Comparison of ENCODE assay signal across 8 cellular contexts in genomic region chrX:149903889-149904748, GRCh38. TPM values are rescaled to one million over a fixed set of nuclear protein-coding genes. Genes with fewer than 3 reads are reported as not detected.
A peak's percentile ranks its signal among the peaks of the same experiment; 100 is the strongest.
DNase-seq lines count a peak whose midpoint lies in the region; ATAC-seq, FAIRE-seq and TF ChIP-seq lines count a peak whose summit lies in the region.

No MANE protein-coding gene starts in this region.

- no peak overlapping the region for H4K12ac ChIP-seq in trophoblast cell (ENCODE audit: low read depth, low read length)

- WGBS in K562 (ENCODE audit: insufficient coverage, low coverage, missing lambda C conversion rate), result 4% methylated on average over 6 of the region's 6 CpGs
- WGBS in trophoblast cell (ENCODE audit: extremely low coverage, insufficient coverage, insufficient read length), result no CpG with 5 or more reads among the region's 6 CpGs
- 6 to 20% methylated on average over 4 to 6 of the region's 6 CpGs for WGBS in testis, 2 donors

- peak; percentile 10; the same call in 1 of the 2 replicates for TF ChIP-seq EP300 in K562 (IDR thresholded peaks at IDR 0.05; ENCODE audit: low read length)

- no peaks in the 10 kb centered on the region for H3K79me1 ChIP-seq in trophoblast cell (ENCODE audit: low read length)

- H2BK12ac ChIP-seq in trophoblast cell (ENCODE audit: low read length), result no peak overlapping the region

- ATAC-seq in GM19351 (IDR thresholded peaks at IDR 0.05; ENCODE audit: unreplicated experiment) (peak; percentile 69), HG03280 (IDR thresholded peaks at IDR 0.05; ENCODE audit: unreplicated experiment) (peak; percentile 88), K562 (peak; percentile 94)

- no peak for TF ChIP-seq RAD21 in K562 (CRISPR knock-in tag; conservative IDR thresholded peaks at IDR 0.05 in 1 of 2, IDR thresholded peaks at IDR 0.05 in 1 of 2)

- H3K36me3 ChIP-seq in K562 (ENCODE audit: control insufficient read depth, insufficient read depth, low read length), result no peaks in the 10 kb centered on the region
- no peaks in the 10 kb centered on the region for H3K36me3 ChIP-seq in trophoblast cell (ENCODE audit: control insufficient read depth in 1 of 2, insufficient read depth in 2 of 2, low read length in 2 of 2)
- no peaks in the 10 kb centered on the region for H3K36me3 ChIP-seq in testis (ENCODE audit: low read depth, missing control alignments)

- H3K27me3 ChIP-seq in K562 (ENCODE audit: control insufficient read depth in 2 of 2, insufficient read depth in 2 of 2, low read length in 2 of 2) (no peaks in the 10 kb centered on the region), trophoblast cell (ENCODE audit: insufficient read depth, low read length) (no peaks in the 10 kb centered on the region), testis (no peaks in the 10 kb centered on the region)

- peak; percentile 30 to 46 (median 42); a peak in 5 of 6 replicates for TF ChIP-seq CTCF in K562 (IDR thresholded peaks at IDR 0.05 in 2 of 3, conservative IDR thresholded peaks at IDR 0.05 in 1 of 3; ENCODE audit: insufficient read depth in 2 of 3, low read depth in 1 of 3, low read length in 3 of 3)
- no peak for TF ChIP-seq CTCF in GM13977 (IDR thresholded peaks at IDR 0.05; ENCODE audit: extremely low read depth, insufficient read depth, missing control alignments)
- no peak for TF ChIP-seq CTCF in testis (IDR thresholded peaks at IDR 0.05)

- no peak overlapping the region for H3K23ac ChIP-seq in trophoblast cell (ENCODE audit: low read length)

- no peak overlapping the region for H2BK120ac ChIP-seq in trophoblast cell (ENCODE audit: insufficient read depth, low read length, poor library complexity)

- H2AFZ ChIP-seq in K562 (ENCODE audit: low read depth, low read length), result peak overlapping the region; percentile 90
- no peak overlapping the region for H2AFZ ChIP-seq in trophoblast cell (ENCODE audit: insufficient read depth, low read length, poor library complexity)

- H2BK5ac ChIP-seq in trophoblast cell (ENCODE audit: low read depth, low read length, poor library complexity), result no peak overlapping the region

- no peak overlapping the region for H3K4ac ChIP-seq in trophoblast cell (ENCODE audit: low read depth, low read length)

- no peak overlapping the region for H3K18ac ChIP-seq in trophoblast cell (ENCODE audit: low read length)

- no peak overlapping the region for H2AK5ac ChIP-seq in trophoblast cell (ENCODE audit: low read length)

- H4K91ac ChIP-seq in trophoblast cell (ENCODE audit: low read depth, low read length), result no peak overlapping the region

- H3K79me2 ChIP-seq in K562 (ENCODE audit: control insufficient read depth, insufficient read depth, low read length) (no peaks in the 10 kb centered on the region), trophoblast cell (ENCODE audit: control insufficient read depth, insufficient read depth, low read length, poor library complexity) (no peaks in the 10 kb centered on the region)

- no TSS peak for BruUV-seq in K562 (replicated peaks; lab: Mats Ljungman, UMichigan)

- H4K20me1 ChIP-seq in K562 (replicated peaks; ENCODE audit: control insufficient read depth, insufficient read depth, low read length), result no peaks in the 10 kb centered on the region

- peak overlapping the region; percentile 69 for H3K27ac ChIP-seq in K562 (ENCODE audit: extremely low read depth, low read depth, low read length)
- H3K27ac ChIP-seq in trophoblast cell (ENCODE audit: low read depth, low read length), result no peak overlapping the region
- H3K27ac ChIP-seq in testis, result no peak overlapping the region

- no peak for FAIRE-seq in K562 (lab: Jason Lieb, UNC)

- in situ Hi-C loops in K562 (cut with MboI) (no loop called here), GM13977 (cut with MboI; ENCODE audit: low pct_unique_long_range_greater_than_20kb, low sequenced_read_pairs, unreplicated experiment) (no loop called here)

- no peak overlapping the region for H3K14ac ChIP-seq in trophoblast cell (ENCODE audit: low read length)

- H3K4me1 ChIP-seq in K562 (replicated peaks in 1 of 2; ENCODE audit: control insufficient read depth in 2 of 2, insufficient read depth in 2 of 2, low read length in 2 of 2), result no peaks in the 10 kb centered on the region; a peak in 2 of 5 replicates
- H3K4me1 ChIP-seq in trophoblast cell (ENCODE audit: control insufficient read depth in 1 of 2, insufficient read depth in 2 of 2, low read length in 2 of 2), result no peaks in the 10 kb centered on the region
- no peaks in the 10 kb centered on the region for H3K4me1 ChIP-seq in testis

- TF ChIP-seq POLR2A in K562 (conservative IDR thresholded peaks at IDR 0.05), result 0 out of 2 replicates have a peak, but pooled peaks have one; percentile 36
- TF ChIP-seq POLR2A in testis (IDR thresholded peaks at IDR 0.05), result no peak

- POLR2A ChIA-PET in K562 (lab: Yijun Ruan, JAX), result no interaction called here

- DNase-seq in A172 (ENCODE audit: low spot score) (peak; percentile 2), K562 (ENCODE audit: extremely low read depth in 1 of 4, low spot score in 3 of 4) (peak; percentile 36 to 71 (median 56)), trophoblast cell (no peak), NCI-H187 treated with DMSO at 0.1 percent for 48 hours (lab: John Stamatoyannopoulos, UW) (no peak), GM13977 (ENCODE audit: low spot score) (no peak), testis (no peak)

- intact Hi-C loops in K562 (cut with micrococcal nuclease), result no loop called here
- intact Hi-C loops in testis (cut with DNase I; ENCODE audit: low total_unique reads), result no loop called here

- H3K4me2 ChIP-seq in K562 (ENCODE audit: insufficient read depth, low read length) (peak overlapping the region; percentile 66), trophoblast cell (ENCODE audit: low read length) (peak overlapping the region; percentile 18)

- H3K9ac ChIP-seq in K562 (ENCODE audit: insufficient read depth in 1 of 2, low read depth in 2 of 2, low read length in 2 of 2) (peak overlapping the region in 1 of 2 experiments; percentile 44; a peak in 2 of 4 replicates), trophoblast cell (ENCODE audit: low read length) (no peak overlapping the region)

- H3K9me3 ChIP-seq in K562 (replicated peaks; ENCODE audit: control insufficient read depth, insufficient read depth, low read depth, low read length) (no peaks in the 10 kb centered on the region), trophoblast cell (ENCODE audit: insufficient read depth, low read depth, low read length) (no peaks in the 10 kb centered on the region), testis (no peaks in the 10 kb centered on the region)

- H4K8ac ChIP-seq in trophoblast cell (ENCODE audit: low read depth, low read length), result no peak overlapping the region

- H3K9me1 ChIP-seq in K562 (ENCODE audit: control insufficient read depth, insufficient read depth, low read length), result no peaks in the 10 kb centered on the region

- CTCF ChIA-PET in K562 (lab: Yijun Ruan, JAX; ENCODE audit: low intra/inter-chr PET ratio), result no interaction called here

- H3K4me3 ChIP-seq in K562 (no peak overlapping the region), trophoblast cell (ENCODE audit: low read depth, low read length) (no peak overlapping the region), testis (no peak overlapping the region)

RNA-seq across cellular contexts. Expression of gene MAGEA8, which starts 23.1 kb away (rescaled TPM):
- not detected in 2 replicates for total RNA-seq in A172 (2014; rRNA removed; shearing (Covaris generic))
- 0.81 and 0.99 TPM in 2 replicates for total RNA-seq in K562 (2011; cell fraction: chromatin; rRNA removed; ENCODE audit: low replicate concordance)
- 1.0 and 1.2 TPM in 2 replicates for total RNA-seq in K562 (2011; cell fraction: nucleolus; rRNA removed)
- 1.1 and 2.4 TPM in 2 replicates for total RNA-seq in K562 (2011; cell fraction: nucleoplasm; rRNA removed)
- 1.5 and 1.8 TPM in 2 replicates for total RNA-seq in K562 (2014; rRNA removed)
- total RNA-seq in K562 (2014; rRNA removed; fragmentation: Illumina TruSeq; extraction: Trizol), result 1.5 and 1.9 TPM in 2 replicates
- total RNA-seq in K562 (2015; rRNA removed; fragmentation: Illumina TruSeq; extraction: Trizol), result 1.3 and 1.8 TPM in 2 replicates
- 2.2 and 2.9 TPM in 2 replicates for total RNA-seq in K562 (2021)
- polyA plus RNA-seq in K562 (2011; rRNA removed), result 1.3 and 4.6 TPM in 2 replicates
- polyA plus RNA-seq in K562 (2011; cell fraction: cytosol; rRNA removed), result 1.3 and 3.0 TPM in 2 replicates
- polyA plus RNA-seq in K562 (2011; cell fraction: nucleus; rRNA removed), result 0.45 and 1.7 TPM in 2 replicates
- polyA plus RNA-seq in K562 (2012), result 3.4 and 5.4 TPM in 2 replicates
- polyA plus RNA-seq in K562 (2014; fragmentation: Illumina TruSeq; extraction: Trizol), result 2.2 and 2.4 TPM in 2 replicates
- polyA plus RNA-seq in K562 (2014; fragmentation: Nextera tagmentation; extraction: Ambion mirVana), result 1 to 10 TPM in 1 of 2 experiments, under 1 TPM in 1; 0.49 to 1.7 TPM
- polyA plus RNA-seq in K562 (2014; rRNA removed), result 2.1 and 2.5 TPM in 2 replicates
- polyA minus RNA-seq in K562 (2011; rRNA and poly(A)+ RNA removed), result 0.99 and 3.0 TPM in 2 replicates
- 1.0 TPM in 1 of 2 replicates, not detected in the other for polyA minus RNA-seq in K562 (2011; cell fraction: cytosol; rRNA and poly(A)+ RNA removed)
- 0.40 and 0.44 TPM in 2 replicates for polyA minus RNA-seq in K562 (2011; cell fraction: nucleus; rRNA and poly(A)+ RNA removed)
- polyA plus RNA-seq in trophoblast cell (2013), result not detected in 2 replicates
- total RNA-seq in testis, result 1 to 10 TPM; 1.1 to 2.0 TPM
- 2.9 TPM for polyA plus RNA-seq in testis (ENCODE audit: insufficient read depth, low read depth, low replicate concordance)

RNA-seq across cellular contexts. Expression of gene HSFX4, which starts 25.3 kb away (rescaled TPM):
- not detected in 2 replicates for total RNA-seq in A172 (2014; rRNA removed; shearing (Covaris generic))
- total RNA-seq in K562 (2011; cell fraction: chromatin; rRNA removed; ENCODE audit: low replicate concordance), result not detected in 2 replicates
- total RNA-seq in K562 (2011; cell fraction: nucleolus; rRNA removed), result not detected in 2 replicates
- total RNA-seq in K562 (2011; cell fraction: nucleoplasm; rRNA removed), result not detected in 2 replicates
- total RNA-seq in K562 (2014; rRNA removed) (0.14 TPM in 1 of 2 replicates, not detected in the other), K562 (2014; rRNA removed; fragmentation: Illumina TruSeq; extraction: Trizol) (not detected in 2 replicates), K562 (2015; rRNA removed; fragmentation: Illumina TruSeq; extraction: Trizol) (not detected in 2 replicates), K562 (2021) (not detected in 2 replicates), testis (1 to 10 TPM; 2.4 to 6.0 TPM)
- polyA plus RNA-seq in K562 (2011; rRNA removed) (not detected in 2 replicates), K562 (2014; fragmentation: Illumina TruSeq; extraction: Trizol) (not detected in 2 replicates), K562 (2014; fragmentation: Nextera tagmentation; extraction: Ambion mirVana) (under 1 TPM; 0.10 to 0.24 TPM), K562 (2014; rRNA removed) (not detected in 2 replicates), testis (ENCODE audit: insufficient read depth, low read depth, low replicate concordance) (9.7 TPM)
- polyA plus RNA-seq in K562 (2011; cell fraction: cytosol; rRNA removed), result not detected in 2 replicates
- polyA plus RNA-seq in K562 (2011; cell fraction: nucleus; rRNA removed), result not detected in 2 replicates
- 0.20 TPM in 1 of 2 replicates, not detected in the other for polyA plus RNA-seq in K562 (2012)
- not detected in 2 replicates for polyA minus RNA-seq in K562 (2011; rRNA and poly(A)+ RNA removed)
- not detected in 2 replicates for polyA minus RNA-seq in K562 (2011; cell fraction: cytosol; rRNA and poly(A)+ RNA removed)
- polyA minus RNA-seq in K562 (2011; cell fraction: nucleus; rRNA and poly(A)+ RNA removed), result not detected in 2 replicates
- polyA plus RNA-seq in trophoblast cell (2013), result not detected in 2 replicates

RNA-seq across cellular contexts. Expression of gene EOLA2, which starts 34.2 kb away (rescaled TPM):
- total RNA-seq in A172 (2014; rRNA removed; shearing (Covaris generic)), result 39.2 and 42.5 TPM in 2 replicates
- 49.7 and 65.0 TPM in 2 replicates for total RNA-seq in K562 (2011; cell fraction: chromatin; rRNA removed; ENCODE audit: low replicate concordance)
- total RNA-seq in K562 (2011; cell fraction: nucleolus; rRNA removed), result 36.7 and 39.9 TPM in 2 replicates
- 38.2 and 44.3 TPM in 2 replicates for total RNA-seq in K562 (2011; cell fraction: nucleoplasm; rRNA removed)
- total RNA-seq in K562 (2014; rRNA removed) (47.0 and 48.8 TPM in 2 replicates), K562 (2014; rRNA removed; fragmentation: Illumina TruSeq; extraction: Trizol) (22.4 and 27.7 TPM in 2 replicates), K562 (2015; rRNA removed; fragmentation: Illumina TruSeq; extraction: Trizol) (27.6 and 29.1 TPM in 2 replicates), K562 (2021) (47.7 and 51.5 TPM in 2 replicates), testis (10 to 100 TPM; 35.1 to 42.0 TPM)
- polyA plus RNA-seq in K562 (2011; rRNA removed) (50.8 and 61.5 TPM in 2 replicates), K562 (2014; fragmentation: Illumina TruSeq; extraction: Trizol) (44.3 and 48.8 TPM in 2 replicates), K562 (2014; fragmentation: Nextera tagmentation; extraction: Ambion mirVana) (10 to 100 TPM; 33.7 to 44.1 TPM), K562 (2014; rRNA removed) (52.2 and 52.9 TPM in 2 replicates), testis (ENCODE audit: insufficient read depth, low read depth, low replicate concordance) (28.0 TPM)
- 44.4 and 46.6 TPM in 2 replicates for polyA plus RNA-seq in K562 (2011; cell fraction: cytosol; rRNA removed)
- 76.3 and 80.6 TPM in 2 replicates for polyA plus RNA-seq in K562 (2011; cell fraction: nucleus; rRNA removed)
- polyA plus RNA-seq in K562 (2012), result 42.9 and 43.6 TPM in 2 replicates
- polyA minus RNA-seq in K562 (2011; rRNA and poly(A)+ RNA removed), result 22.3 and 26.6 TPM in 2 replicates
- 19.7 and 22.8 TPM in 2 replicates for polyA minus RNA-seq in K562 (2011; cell fraction: cytosol; rRNA and poly(A)+ RNA removed)
- polyA minus RNA-seq in K562 (2011; cell fraction: nucleus; rRNA and poly(A)+ RNA removed), result 22.7 and 23.0 TPM in 2 replicates
- 27.3 and 27.4 TPM in 2 replicates for polyA plus RNA-seq in trophoblast cell (2013)

Comparison
In these comparisons a context has a peak if more than half of its experiments do, and no peak if none do; other contexts are left out.
1. DNase-seq: peak in A172 (single experiment) and K562 (4 of 4); none in trophoblast cell (0 of 2), NCI-H187 treated with DMSO at 0.1 percent for 48 hours (single experiment), GM13977 (single experiment) and testis (single experiment).
2. CTCF ChIP-seq: peak in K562 (3 of 3); none in GM13977 (single experiment) and testis (0 of 3).
3. Peak in every context shown above with its lines, with median percentiles within 50 percentile points of each other: ATAC-seq.